Comparison of ENCODE assay signal across 27 cellular contexts in genomic region chr11:14727215-14727614, GRCh38.
"Had no signal": no experiment of that assay in that cellular context is flagged by ENCODE, and none has a peak within 500 bp of the region (broad histone marks: within the 10 kb centered on the region; RNA-seq: fewer than 3 reads in every experiment).

No MANE protein-coding gene starts in this region.

- DNase-seq: activated CD4-positive, alpha-beta T cell treated with anti-CD3 and anti-CD28 coated beads for 36 hours; activated CD4-positive, alpha-beta T cell treated with anti-CD3 and anti-CD28 coated beads, Interleukin-2, amount 10 ng/mL, durations not matched to agents 7 days and 5 days; activated CD4-positive, alpha-beta T cell treated with anti-CD3 and anti-CD28 coated beads, Interleukin-2, amount 50 U/mL, for 48 hours; activated CD8-positive, alpha-beta T cell treated with anti-CD3 and anti-CD28 coated beads, Interleukin-2, amount 10 ng/mL, durations not matched to agents 7 days and 5 days; activated effector memory CD4-positive, alpha-beta T cell treated with Interleukin-2 at 50 U/mL for 16 hours; activated naive CD4-positive, alpha-beta T cell treated with anti-CD3 and anti-CD28 coated beads, Interleukin-2, amount 50 U/mL, for 16 hours; activated naive CD8-positive, alpha-beta T cell treated with anti-CD3 and anti-CD28 coated beads, Interleukin-2, amount 50 U/mL, for 24 hours; activated T-cell treated with anti-CD3 and anti-CD28 coated beads, Interleukin-2, amount 50 U/mL, for 4 hours; anterior cingulate cortex; caudate nucleus; NCI-H1092 treated with DMSO at 0.1 percent for 48 hours; NCI-H146; NCI-H187; NCI-H2029 treated with DMSO at 0.1 percent for 48 hours; NCI-H2107; NCI-H226; NCI-H446 treated with DMSO at 0.1 percent for 48 hours; NCI-H524; NCI-H69; SHP77; SJCRH30; T1000; WERI-Rb-1 had no signal

- H3K4me3 Mint-ChIP-seq: activated CD4-positive, alpha-beta T cell treated with anti-CD3 and anti-CD28 coated beads for 36 hours; activated CD4-positive, alpha-beta T cell treated with anti-CD3 and anti-CD28 coated beads, Interleukin-2, amount 10 ng/mL, durations not matched to agents 7 days and 5 days; activated CD8-positive, alpha-beta T cell treated with anti-CD3 and anti-CD28 coated beads, Interleukin-2, amount 10 ng/mL, durations not matched to agents 7 days and 5 days; activated naive CD8-positive, alpha-beta T cell treated with anti-CD3 and anti-CD28 coated beads, Interleukin-2, amount 50 U/mL, for 24 hours; activated T-cell treated with anti-CD3 and anti-CD28 coated beads, Interleukin-2, amount 50 U/mL, for 4 hours; brain; T-helper 1 cell treated with Interleukin-12 subunit alpha and Interleukin-12 subunit beta and Interleukin-4 antibody, amounts not matched to agents 30 μg/mL and 1 μg/mL, for 36 hours had no signal

- ATAC-seq: activated CD4-positive, alpha-beta T cell treated with anti-CD3 and anti-CD28 coated beads for 36 hours; activated CD8-positive, alpha-beta T cell treated with anti-CD3 and anti-CD28 coated beads, Interleukin-2, amount 10 ng/mL, durations not matched to agents 7 days and 5 days; activated naive CD8-positive, alpha-beta T cell treated with anti-CD3 and anti-CD28 coated beads, Interleukin-2, amount 50 U/mL, for 24 hours; K562; Panc1 had no signal

- H3K27ac Mint-ChIP-seq: activated CD4-positive, alpha-beta T cell treated with anti-CD3 and anti-CD28 coated beads for 36 hours; activated CD4-positive, alpha-beta T cell treated with anti-CD3 and anti-CD28 coated beads, Interleukin-2, amount 10 ng/mL, durations not matched to agents 7 days and 5 days; activated CD8-positive, alpha-beta T cell treated with anti-CD3 and anti-CD28 coated beads, Interleukin-2, amount 10 ng/mL, durations not matched to agents 7 days and 5 days; activated naive CD8-positive, alpha-beta T cell treated with anti-CD3 and anti-CD28 coated beads, Interleukin-2, amount 50 U/mL, for 24 hours; brain had no signal

- H3K27me3 Mint-ChIP-seq: activated CD4-positive, alpha-beta T cell treated with anti-CD3 and anti-CD28 coated beads for 36 hours; activated CD4-positive, alpha-beta T cell treated with anti-CD3 and anti-CD28 coated beads, Interleukin-2, amount 10 ng/mL, durations not matched to agents 7 days and 5 days; activated naive CD8-positive, alpha-beta T cell treated with anti-CD3 and anti-CD28 coated beads, Interleukin-2, amount 50 U/mL, for 24 hours; brain had no signal

- H3K4me1 Mint-ChIP-seq: brain had no signal

- H3K9me3 Mint-ChIP-seq: activated T-cell treated with anti-CD3 and anti-CD28 coated beads, Interleukin-2, amount 50 U/mL, for 4 hours; brain; T-helper 1 cell treated with Interleukin-12 subunit alpha and Interleukin-12 subunit beta and Interleukin-4 antibody, amounts not matched to agents 30 μg/mL and 1 μg/mL, for 36 hours had no signal

- H3K36me3 Mint-ChIP-seq: brain had no signal
